31 cellular contexts compared by ENCODE assay signal in the genomic region with DNA sequence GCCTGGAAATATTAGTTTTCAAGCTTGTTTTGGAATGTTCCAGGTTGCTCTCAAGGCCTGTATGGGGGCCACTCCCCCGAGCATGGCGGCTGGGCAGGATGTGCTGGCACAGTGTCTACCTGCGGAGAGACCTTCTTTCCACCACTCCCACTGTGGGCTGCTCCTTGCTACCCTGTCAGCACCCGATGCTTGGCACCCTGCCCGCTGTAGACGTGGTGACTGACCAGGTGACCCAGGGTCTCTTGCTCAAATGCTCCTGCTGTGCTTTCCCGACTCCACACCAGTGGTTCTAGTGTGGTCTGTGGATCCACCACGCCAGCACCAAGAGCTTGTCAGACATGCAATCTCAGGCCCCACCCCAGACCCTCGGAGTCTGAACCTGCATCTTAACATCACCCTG.
"Had no signal": no experiment of that assay in that cellular context is flagged by ENCODE, and none has a peak within 500 bp of the region (broad histone marks: within the 10 kb centered on the region; RNA-seq: fewer than 3 reads in every experiment).

No MANE protein-coding gene starts in this region.

- H3K27ac ChIP-seq: adrenal gland, ascending aorta, body of pancreas, brain microvascular endothelial cell, breast epithelium, cardiac muscle cell had no signal

- H3K9me3 ChIP-seq: adrenal gland, ascending aorta, body of pancreas, breast epithelium had no signal

- ATAC-seq: activated naive CD4-positive, alpha-beta T cell treated with anti-CD3 and anti-CD28 coated beads, Interleukin-2, amount 50 U/mL, for 72 hours; activated naive CD8-positive, alpha-beta T cell treated with anti-CD3 and anti-CD28 coated beads, Interleukin-2, amount 50 U/mL, for 24 hours; activated T-cell treated with anti-CD3 and anti-CD28 coated beads, Interleukin-2, amount 50 U/mL, for 4 hours; activated T-cell treated with anti-CD3 and anti-CD28 coated beads, Interleukin-2, amount 50 U/mL, for 72 hours; activated T-helper 17 cell treated with anti-CD3 and anti-CD28 coated beads, Interleukin-2, amount 50 U/mL, for 72 hours; body of pancreas had no signal

- H3K4me3 ChIP-seq: adrenal gland, ascending aorta, body of pancreas, breast epithelium, cardiac muscle cell had no signal

- H3K4me1 ChIP-seq: adrenal gland, ascending aorta, body of pancreas, breast epithelium had no signal

- H3K36me3 ChIP-seq: adrenal gland, ascending aorta, brain microvascular endothelial cell, breast epithelium, cardiac muscle cell had no signal

- H3K27me3 ChIP-seq: adrenal gland, ascending aorta, body of pancreas, brain microvascular endothelial cell, breast epithelium, cardiac muscle cell had no signal

- DNase-seq: activated effector memory CD4-positive, alpha-beta T cell treated with anti-CD3 and anti-CD28 coated beads, Interleukin-2, amount 50 U/mL, for 16 hours; activated effector memory CD4-positive, alpha-beta T cell treated with Interleukin-2 at 50 U/mL for 16 hours; activated gamma-delta T cell; activated gamma-delta T cell treated with Interleukin-2 at 50 U/mL for 16 hours; activated naive CD4-positive, alpha-beta T cell; activated naive CD4-positive, alpha-beta T cell treated with anti-CD3 and anti-CD28 coated beads for 36 hours; activated naive CD4-positive, alpha-beta T cell treated with anti-CD3 and anti-CD28 coated beads, Interleukin-2, amount 10 ng/mL, durations not matched to agents 7 days and 5 days; activated naive CD4-positive, alpha-beta T cell treated with anti-CD3 and anti-CD28 coated beads, Interleukin-2, amount 50 U/mL, for 16 hours; activated naive CD4-positive, alpha-beta T cell treated with Interleukin-2 at 50 U/mL for 16 hours; activated naive CD8-positive, alpha-beta T cell treated with anti-CD3 and anti-CD28 coated beads for 36 hours; activated naive CD8-positive, alpha-beta T cell treated with anti-CD3 and anti-CD28 coated beads, Interleukin-2, amount 10 ng/mL, durations not matched to agents 7 days and 5 days; activated naive CD8-positive, alpha-beta T cell treated with anti-CD3 and anti-CD28 coated beads, Interleukin-2, amount 50 U/mL, for 24 hours; activated T-cell treated with anti-CD3 and anti-CD28 coated beads, Interleukin-2, amount 50 U/mL, for 1 hour; activated T-cell treated with anti-CD3 and anti-CD28 coated beads, Interleukin-2, amount 50 U/mL, for 24 hours; activated T-cell treated with anti-CD3 and anti-CD28 coated beads, Interleukin-2, amount 50 U/mL, for 4 hours; activated T-cell treated with anti-CD3 and anti-CD28 coated beads, Interleukin-2, amount 50 U/mL, for 48 hours; activated T-cell treated with anti-CD3 and anti-CD28 coated beads, Interleukin-2, amount 50 U/mL, for 72 hours; adrenal gland; amniotic stem cell; amygdala; aorta; brain microvascular endothelial cell; caudate nucleus; central memory CD4-positive, alpha-beta T cell; cerebellar nuclear complex had no signal
